8 cellular contexts compared by ENCODE assay signal in genomic region chr15:80970018-80970657, GRCh38. TPM values are rescaled to one million over a fixed set of nuclear protein-coding genes. Genes with fewer than 3 reads are reported as not detected.
DNase-seq lines count a peak whose midpoint lies in the region; ATAC-seq and TF ChIP-seq lines count a peak whose summit lies in the region.

No MANE protein-coding gene starts in this region.

- ATAC-seq in esophagus mucosa (peak; percentile 84), thoracic aorta (ENCODE audit: insufficient number of reproducible peaks, low FRiP score, low read depth) (peak; percentile 76), HG03442 (IDR thresholded peaks at IDR 0.05; ENCODE audit: unreplicated experiment) (no peak)

- H3K27me3 Mint-ChIP-seq in nephron progenitor cell (ENCODE audit: low read depth, poor library complexity) = no peaks in the 10 kb centered on the region

- H3K4me3 ChIP-seq in OCI-LY7 (ENCODE audit: low read depth, low read length, poor library complexity, severe bottlenecking) = no peak overlapping the region
- no peak overlapping the region for H3K4me3 ChIP-seq in thoracic aorta

- peaks cover 26% of the 10 kb centered on the region for H3K36me3 Mint-ChIP-seq in nephron progenitor cell (ENCODE audit: low read depth)

- POLR2A ChIA-PET in OCI-LY7 (lab: Charles Lee) = no interaction called here

- no peak overlapping the region for H2AFZ ChIP-seq in OCI-LY7 (ENCODE audit: low read length)

- TF ChIP-seq CTCF in OCI-LY7 (conservative IDR thresholded peaks at IDR 0.05; ENCODE audit: low read length) (peak; percentile 95), nephron progenitor cell (IDR thresholded peaks at IDR 0.05) (peak; percentile 92), thoracic aorta (IDR thresholded peaks at IDR 0.05) (peak; percentile 88)

- H3K4me1 ChIP-seq in OCI-LY7 (ENCODE audit: insufficient read depth, low read length, poor library complexity, severe bottlenecking) = no peaks in the 10 kb centered on the region
- peaks cover 0 to 5% of the 10 kb centered on the region in 2 donors for H3K4me1 ChIP-seq in thoracic aorta (ENCODE audit: control insufficient read depth in 1 of 2, low read depth in 2 of 2)

- intact Hi-C loops in OCI-LY7 (cut with micrococcal nuclease; ENCODE audit: unreplicated experiment) = loop anchor here (1.0 to 5.0 kb wide), 2 partner anchors 403 to 514 kb away; no protein-coding TSS in a partner anchor

- H3K36me3 ChIP-seq in OCI-LY7 (ENCODE audit: insufficient read depth, low read length) (peaks cover 12% of the 10 kb centered on the region), thoracic aorta (no peaks in the 10 kb centered on the region)

- H3K4me3 Mint-ChIP-seq in nephron progenitor cell = no peak overlapping the region

- H3K4me2 ChIP-seq in OCI-LY7 (ENCODE audit: low read length) = no peak overlapping the region

- no peaks in the 10 kb centered on the region for H3K27me3 ChIP-seq in thoracic aorta (replicated peaks; ENCODE audit: insufficient read depth)

- peak; percentile 67 for DNase-seq in DMS114 treated with DMSO at 0.1 percent for 48 hours (lab: John Stamatoyannopoulos, UW; ENCODE audit: unreplicated experiment)
- peak; percentile 45 for DNase-seq in HPDE6-E6E7 (ENCODE audit: extremely low spot score)
- peak; percentile 64 for DNase-seq in OCI-LY7 (ENCODE audit: low spot score)
- peak; percentile 60 for DNase-seq in activated T-cell treated with anti-CD3 and anti-CD28 coated beads for 1 hour (ENCODE audit: low read depth)
- peak; percentile 72 for DNase-seq in nephron progenitor cell
- DNase-seq in thoracic aorta (ENCODE audit: low spot score) = no peak

- no peaks in the 10 kb centered on the region; the same call in 1 of the 2 replicates for H4K20me1 ChIP-seq in OCI-LY7 (ENCODE audit: insufficient read depth, low read length)

- no peak overlapping the region for H3K27ac Mint-ChIP-seq in nephron progenitor cell

- no TSS peak for BruUV-seq in OCI-LY7 (replicated peaks; lab: Mats Ljungman, UMichigan)

- CTCF ChIA-PET in OCI-LY7 (lab: Charles Lee; ENCODE audit: unreplicated experiment) = interaction anchor here (0.6 to 0.9 kb wide), 2 partner anchors 10 to 296 kb away, joined by 3 to 4 read pairs; no protein-coding TSS in a partner anchor

- H3K9me3 Mint-ChIP-seq in nephron progenitor cell = peaks cover 10% of the 10 kb centered on the region

- no peak overlapping the region for H3K27ac ChIP-seq in OCI-LY7 (ENCODE audit: low read depth, low read length, poor library complexity, severe bottlenecking)
- no peak overlapping the region for H3K27ac ChIP-seq in thoracic aorta

- H3K9me3 ChIP-seq in OCI-LY7 (ENCODE audit: low read length) (no peaks in the 10 kb centered on the region), thoracic aorta (no peaks in the 10 kb centered on the region)

- H3K9me2 ChIP-seq in OCI-LY7 (ENCODE audit: insufficient read depth, low read length) = no peaks in the 10 kb centered on the region

- peaks cover 6% of the 10 kb centered on the region for H3K4me1 Mint-ChIP-seq in nephron progenitor cell

- H3K79me2 ChIP-seq in OCI-LY7 (ENCODE audit: insufficient read depth, low read depth, low read length) = no peaks in the 10 kb centered on the region

RNA-seq across cellular contexts. Expression of gene MESD, which starts 19.5 kb away (rescaled TPM):
- 14.9 and 17.3 TPM in 2 replicates for total RNA-seq in OCI-LY7 (2014; rRNA removed; shearing (Covaris generic))
- total RNA-seq in OCI-LY7 (2022) (27.7 and 27.9 TPM in 2 replicates), esophagus mucosa (15.7 TPM), thoracic aorta (10 to 100 TPM; 36.8 to 39.0 TPM)

RNA-seq across cellular contexts. Expression of gene TLNRD1, which starts 30.6 kb away (rescaled TPM):
- 17.0 and 19.9 TPM in 2 replicates for total RNA-seq in OCI-LY7 (2014; rRNA removed; shearing (Covaris generic))
- total RNA-seq in OCI-LY7 (2022) (17.4 and 17.5 TPM in 2 replicates), esophagus mucosa (17.7 TPM), thoracic aorta (10 to 100 TPM; 34.0 to 51.1 TPM)
